Comparison of ENCODE assay signal across 17 cellular contexts in the genomic region with DNA sequence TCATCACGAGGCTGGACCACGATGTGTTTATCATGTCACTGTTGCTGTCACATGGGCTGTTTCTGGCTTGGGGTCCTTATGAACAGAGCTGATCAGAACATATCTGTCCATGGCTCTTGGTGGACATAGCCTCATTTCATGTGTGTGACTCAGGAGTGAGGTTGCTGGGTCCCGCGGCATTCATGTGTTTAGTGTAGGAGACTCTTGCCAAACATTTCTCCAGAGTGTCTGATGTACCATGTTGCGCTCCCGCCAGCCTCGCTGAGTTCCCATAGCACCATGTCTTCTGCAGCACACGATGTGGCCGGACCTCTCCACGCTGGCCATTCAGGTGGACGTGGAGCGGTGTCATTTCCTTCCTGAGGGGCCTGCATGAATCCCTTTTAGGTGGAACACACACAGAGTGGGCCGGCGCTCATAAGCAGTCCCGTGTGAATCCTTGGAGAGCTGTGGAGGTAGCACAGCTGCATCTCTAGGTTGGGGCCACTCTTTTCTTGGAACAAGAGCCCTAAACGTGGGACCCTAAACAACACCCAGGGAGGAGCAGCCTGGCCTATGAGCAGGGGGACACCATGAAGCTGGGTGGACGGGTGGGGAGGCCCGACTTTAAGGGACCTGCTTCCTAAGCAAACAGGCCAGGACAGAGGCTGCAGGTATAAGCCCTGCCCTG.
A peak's percentile ranks its signal among the peaks of the same experiment; 100 is the strongest.
DNase-seq lines count a peak whose midpoint lies in the region; ATAC-seq and TF ChIP-seq lines count a peak whose summit lies in the region.
"Had no signal": no experiment of that assay in that cellular context is flagged by ENCODE, and none has a peak within 500 bp of the region (broad histone marks: within the 10 kb centered on the region; RNA-seq: fewer than 3 reads in every experiment).

No MANE protein-coding gene starts in this region.

- H3K4me3 ChIP-seq in neuronal stem cell (ENCODE audit: low read length in 2 of 2) (no peak overlapping the region), transverse colon (no peak overlapping the region)
- H3K4me3 ChIP-seq: SJCRH30 had no signal

- peaks cover 0 to 3% of the 10 kb centered on the region in 2 donors for H3K4me1 ChIP-seq in neuronal stem cell (ENCODE audit: control insufficient read depth in 2 of 2, insufficient read depth in 1 of 2, low read depth in 1 of 2, low read length in 2 of 2)
- H3K4me1 ChIP-seq in transverse colon: peaks cover 0 to 2% (median 0%) of the 10 kb centered on the region in 4 donors
- H3K4me1 ChIP-seq: SJCRH30 had no signal

- H3K9ac ChIP-seq in neuronal stem cell (ENCODE audit: low read depth, low read length, poor library complexity): no peak overlapping the region

- H4K8ac ChIP-seq in neuronal stem cell (ENCODE audit: low read depth, low read length): no peak overlapping the region

- H3K9me3 Mint-ChIP-seq in natural killer cell treated with Interleukin-12 subunit alpha and Interleukin-12 subunit beta and Interleukin-15 and Interleukin-18, amount 100 ng/mL, for 72 hours: peaks cover 5% of the 10 kb centered on the region
- H3K9me3 Mint-ChIP-seq in natural killer cell: no peaks in the 10 kb centered on the region

- intact Hi-C loops in natural killer cell (cut with micrococcal nuclease) (no loop called here), transverse colon (cut with DNase I; ENCODE audit: low total_unique reads) (loop anchor here (10.0 kb wide), 1 partner anchor 1479 kb away; no protein-coding TSS in a partner anchor)

- in situ Hi-C loops in transverse colon (cut with MboI; ENCODE audit: low pct_ligation_motif_present in 1 of 4, low pct_unique_long_range_greater_than_20kb in 1 of 4, low sequenced_read_pairs in 3 of 4): no loop called here

- TF ChIP-seq CTCF in natural killer cell (IDR thresholded peaks at IDR 0.05) (no peak), transverse colon (IDR thresholded peaks at IDR 0.05) (no peak)

- peaks cover 4 to 5% of the 10 kb centered on the region in 2 donors for H3K9me3 ChIP-seq in neuronal stem cell (replicated peaks in 1 of 2; ENCODE audit: control insufficient read depth in 2 of 2, insufficient read depth in 1 of 2, low read depth in 1 of 2, low read length in 2 of 2)
- H3K9me3 ChIP-seq in transverse colon: no peaks in the 10 kb centered on the region
- H3K9me3 ChIP-seq: Caco-2, SJCRH30 had no signal

- H3K36me3 ChIP-seq in neuronal stem cell (replicated peaks in 1 of 2; ENCODE audit: control insufficient read depth in 2 of 2, insufficient read depth in 2 of 2, low read length in 2 of 2): no peaks in the 10 kb centered on the region
- H3K36me3 ChIP-seq in transverse colon: no peaks in the 10 kb centered on the region
- H3K36me3 ChIP-seq: SJCRH30 had no signal

- no peak overlapping the region for H2BK120ac ChIP-seq in neuronal stem cell (ENCODE audit: low read depth, low read length)

- no peak overlapping the region for H2BK15ac ChIP-seq in neuronal stem cell (ENCODE audit: low read length)

- no peak overlapping the region for H3K4me2 ChIP-seq in neuronal stem cell (ENCODE audit: insufficient read depth, low read length, poor library complexity, severe bottlenecking)

- H2AK5ac ChIP-seq in neuronal stem cell (ENCODE audit: low read depth, low read length): no peak overlapping the region

- H3K4me1 Mint-ChIP-seq in natural killer cell treated with Interleukin-12 subunit alpha and Interleukin-12 subunit beta and Interleukin-15 and Interleukin-18, amount 100 ng/mL, for 72 hours (ENCODE audit: low read depth in 2 of 2): peaks cover 6 to 8% of the 10 kb centered on the region in 2 donors
- H3K4me1 Mint-ChIP-seq in natural killer cell: peaks cover 0 to 30% of the 10 kb centered on the region in 2 donors

- no peak overlapping the region for H2AFZ ChIP-seq in neuronal stem cell (ENCODE audit: low read length)

- peaks cover 2% of the 10 kb centered on the region for H3K79me1 ChIP-seq in neuronal stem cell (ENCODE audit: low read depth, low read length)

- H3K36me3 Mint-ChIP-seq in natural killer cell treated with Interleukin-12 subunit alpha and Interleukin-12 subunit beta and Interleukin-15 and Interleukin-18, amount 100 ng/mL, for 72 hours: no peaks in the 10 kb centered on the region
- no peaks in the 10 kb centered on the region for H3K36me3 Mint-ChIP-seq in natural killer cell

- no peak overlapping the region for H2BK12ac ChIP-seq in neuronal stem cell (ENCODE audit: low read length)

- DNase-seq in natural killer cell treated with Interleukin-12 subunit alpha and Interleukin-12 subunit beta and Interleukin-15 and Interleukin-18, amount 100 ng/mL, for 72 hours (ENCODE audit: low spot score): peak; percentile 31
- DNase-seq in natural killer cell (no peak), epidermal melanocyte (ENCODE audit: insufficient read length, low spot score) (peak; percentile 8), neuronal stem cell (ENCODE audit: low spot score) (no peak), transverse colon (no peak), midbrain (lab: John Stamatoyannopoulos, UW) (no peak)
- DNase-seq in stimulated activated CD4-positive, alpha-beta T cell treated with anti-CD3 and anti-CD28 coated beads, Interleukin-4, amount 100 ng/mL, for 4 hours: no peak
- DNase-seq: CD4-positive, CD25-positive, alpha-beta regulatory T cell; HCEC 1CT; NCI-H1436; NCI-H2029; NCI-H2171; NCI-H446 treated with DMSO at 0.1 percent for 48 hours; RPMI8226; SJCRH30 had no signal

- H3K4ac ChIP-seq in neuronal stem cell (ENCODE audit: low read length): no peak overlapping the region

- no peak overlapping the region for H2BK5ac ChIP-seq in neuronal stem cell (ENCODE audit: low read length)

- TF ChIP-seq POLR2A in transverse colon (IDR thresholded peaks at IDR 0.05): no peak

- H4K91ac ChIP-seq in neuronal stem cell (ENCODE audit: low read depth, low read length, poor library complexity): no peak overlapping the region

- no peak overlapping the region for H3K4me3 Mint-ChIP-seq in natural killer cell treated with Interleukin-12 subunit alpha and Interleukin-12 subunit beta and Interleukin-15 and Interleukin-18, amount 100 ng/mL, for 72 hours
- no peak overlapping the region for H3K4me3 Mint-ChIP-seq in natural killer cell
- H3K4me3 Mint-ChIP-seq: CD4-positive, CD25-positive, alpha-beta regulatory T cell had no signal

- peak overlapping the region in 1 of 2 donors; percentile 65 for H3K27ac Mint-ChIP-seq in natural killer cell treated with Interleukin-12 subunit alpha and Interleukin-12 subunit beta and Interleukin-15 and Interleukin-18, amount 100 ng/mL, for 72 hours
- H3K27ac Mint-ChIP-seq in natural killer cell: no peak overlapping the region
- H3K27ac Mint-ChIP-seq: CD4-positive, CD25-positive, alpha-beta regulatory T cell had no signal

- H3K27me3 Mint-ChIP-seq in natural killer cell treated with Interleukin-12 subunit alpha and Interleukin-12 subunit beta and Interleukin-15 and Interleukin-18, amount 100 ng/mL, for 72 hours: no peaks in the 10 kb centered on the region
- H3K27me3 Mint-ChIP-seq in natural killer cell (ENCODE audit: low read depth in 2 of 2): no peaks in the 10 kb centered on the region
- H3K27me3 Mint-ChIP-seq: CD4-positive, CD25-positive, alpha-beta regulatory T cell had no signal

- H3K27me3 ChIP-seq in neuronal stem cell (ENCODE audit: control insufficient read depth in 3 of 3, insufficient read depth in 3 of 3, low read depth in 1 of 3, low read length in 3 of 3): no peaks in the 10 kb centered on the region
- no peaks in the 10 kb centered on the region for H3K27me3 ChIP-seq in transverse colon
- H3K27me3 ChIP-seq: SJCRH30 had no signal

- peak overlapping the region; percentile 3 for H3K18ac ChIP-seq in neuronal stem cell (ENCODE audit: low read length)

- no peak for TF ChIP-seq EP300 in transverse colon (IDR thresholded peaks at IDR 0.05; ENCODE audit: low read depth)

- H3K23ac ChIP-seq in neuronal stem cell (ENCODE audit: low read depth, low read length, poor library complexity): no peak overlapping the region

- no peak for ATAC-seq in natural killer cell treated with Interleukin-12 subunit alpha and Interleukin-12 subunit beta and Interleukin-15 and Interleukin-18, amount 100 ng/mL, for 72 hours
- ATAC-seq in natural killer cell (no peak), GM21737 (IDR thresholded peaks at IDR 0.05; ENCODE audit: unreplicated experiment) (no peak)

- H3K27ac ChIP-seq in neuronal stem cell (replicated peaks; ENCODE audit: low read length) (no peak overlapping the region), transverse colon (no peak overlapping the region)
- H3K27ac ChIP-seq: SJCRH30 had no signal

- no CpG with 5 or more reads among the region's 18 CpGs for WGBS in neuronal stem cell (ENCODE audit: extremely low coverage in 2 of 2, insufficient read length in 2 of 2, insufficient replicate concordance in 1 of 2), 2 donors
- 85% methylated on average over 18 of the region's 18 CpGs; no CpG with 5 or more reads in 1 of the 2 donors for WGBS in transverse colon (ENCODE audit: low coverage in 1 of 2), 2 donors

- peak overlapping the region; percentile 39 for H3K14ac ChIP-seq in neuronal stem cell (ENCODE audit: low read length)

Comparison
In these comparisons a context has a peak if more than half of its experiments do, and no peak if none do; other contexts are left out.
1. DNase-seq: peak in natural killer cell treated with Interleukin-12 subunit alpha and Interleukin-12 subunit beta and Interleukin-15 and Interleukin-18, amount 100 ng/mL, for 72 hours (single experiment) and epidermal melanocyte (single experiment); none in natural killer cell (single experiment), neuronal stem cell (single experiment), transverse colon (single experiment), stimulated activated CD4-positive, alpha-beta T cell treated with anti-CD3 and anti-CD28 coated beads, Interleukin-4, amount 100 ng/mL, for 4 hours (0 of 2) and midbrain (single experiment).